Comparison of ENCODE assay signal across 8 cellular contexts in the genomic region with DNA sequence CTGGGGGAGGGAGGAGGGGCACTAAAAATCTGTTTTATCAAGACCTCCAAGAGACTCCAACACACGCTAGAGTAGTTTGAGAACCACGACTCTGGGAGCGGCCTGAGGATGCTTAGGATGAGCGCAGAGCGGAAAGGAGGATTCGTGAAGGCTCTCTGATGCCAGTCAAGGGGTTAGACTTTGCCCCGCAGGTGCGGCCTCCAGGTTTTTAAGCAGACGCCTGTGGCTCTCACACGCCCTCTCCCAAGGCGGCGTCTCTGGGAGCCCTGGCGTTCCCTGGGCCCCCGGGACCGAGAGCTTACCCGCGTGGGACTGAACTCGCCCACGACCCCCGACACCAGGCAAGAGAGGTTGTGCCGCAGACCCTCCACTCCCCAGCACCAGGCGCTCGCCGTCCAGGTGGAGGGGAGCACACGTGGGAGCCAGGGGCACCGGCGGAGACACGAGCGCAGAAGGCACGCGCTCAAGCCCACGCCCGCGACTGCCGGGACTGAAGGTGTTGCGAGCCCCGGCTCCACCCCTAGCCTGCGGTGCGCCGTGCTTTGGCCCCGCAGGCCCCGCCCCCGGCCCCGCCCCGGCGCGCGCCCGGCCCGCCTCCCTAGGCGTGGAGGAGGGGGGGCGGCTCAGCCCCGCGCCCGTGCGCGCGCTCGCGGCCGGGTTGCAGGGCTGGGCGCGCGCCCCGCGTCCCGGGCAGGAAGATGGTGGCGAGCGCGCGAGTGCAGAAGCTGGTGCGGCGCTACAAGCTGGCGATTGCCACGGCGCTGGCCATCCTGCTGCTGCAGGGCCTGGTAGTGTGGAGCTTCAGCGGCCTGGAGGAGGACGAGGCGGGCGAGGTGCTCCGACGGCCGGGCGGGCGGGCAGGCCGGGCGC. TPM values are rescaled to one million over a fixed set of nuclear protein-coding genes. Genes with fewer than 3 reads are reported as not detected.
A peak's percentile ranks its signal among the peaks of the same experiment; 100 is the strongest.
DNase-seq lines count a peak whose midpoint lies in the region; ATAC-seq and TF ChIP-seq lines count a peak whose summit lies in the region.

A gene (plus strand): TSS at position 684 of the 870 bp plus-strand sequence. CDS start 15 bp downstream, at position 699.

- 0% methylated on average over 5 of the region's 87 CpGs for WGBS in esophagus muscularis mucosa

- BruUV-seq in PC-9 (replicated peaks; lab: Mats Ljungman, UMichigan) = TSS peak; percentile 79

- TF ChIP-seq CTCF in PC-9 (conservative IDR thresholded peaks at IDR 0.05) (no peak), esophagus muscularis mucosa (IDR thresholded peaks at IDR 0.05) (no peak)

- H2AFZ ChIP-seq in PC-9 = peak within 1 kb of the TSS; percentile 100

- H3K27me3 Mint-ChIP-seq in IgD-negative memory B cell = no peaks in the 10 kb centered on the region
- no peaks in the 10 kb centered on the region for H3K27me3 Mint-ChIP-seq in activated T-cell treated with anti-CD3 and anti-CD28 coated beads, Interleukin-2, amount 50 U/mL, for 24 hours

- peaks cover 20% of the 10 kb centered on the region; the same call in 1 of the 2 replicates for H3F3A ChIP-seq in PC-9 (ENCODE audit: insufficient read depth, low read depth)

- H3K27ac ChIP-seq in PC-9 = no peak within 1 kb of the TSS
- H3K27ac ChIP-seq in esophagus muscularis mucosa (replicated peaks in 1 of 4) = peak within 1 kb of the TSS; percentile 69 to 79 (median 73)

- peak within 1 kb of the TSS; percentile 61 for H3K4me3 ChIP-seq in PC-9
- peak within 1 kb of the TSS; percentile 78 to 99 (median 82) for H3K4me3 ChIP-seq in esophagus muscularis mucosa

- no peaks in the 10 kb centered on the region for H3K36me3 ChIP-seq in PC-9 (ENCODE audit: low read depth)
- H3K36me3 ChIP-seq in esophagus muscularis mucosa = no peaks in the 10 kb centered on the region

- no peaks in the 10 kb centered on the region for H3K9me2 ChIP-seq in PC-9 (ENCODE audit: insufficient read depth)

- no peaks in the 10 kb centered on the region for H3K9me3 ChIP-seq in PC-9 (ENCODE audit: insufficient read depth, low read depth)
- no peaks in the 10 kb centered on the region for H3K9me3 ChIP-seq in esophagus muscularis mucosa

- H3K4me3 Mint-ChIP-seq in IgD-negative memory B cell = peak within 1 kb of the TSS; percentile 86 to 95 (median 92)
- H3K4me3 Mint-ChIP-seq in activated T-cell treated with anti-CD3 and anti-CD28 coated beads, Interleukin-2, amount 50 U/mL, for 24 hours = peak within 1 kb of the TSS; percentile 94

- intact Hi-C loops in PC-9 (cut with micrococcal nuclease; ENCODE audit: unreplicated experiment) = loop anchor here (2.0 kb wide), 1 partner anchor 145 kb away; a partner anchor contains a TSS
- intact Hi-C loops in esophagus muscularis mucosa (cut with DNase I) = no loop called here

- H3K4me2 ChIP-seq in PC-9 = peak within 1 kb of the TSS; percentile 96

- TF ChIP-seq EP300 in esophagus muscularis mucosa (IDR thresholded peaks at IDR 0.05) = no peak

- H4K20me1 ChIP-seq in PC-9 (ENCODE audit: insufficient read depth) = no peaks in the 10 kb centered on the region; the same call in 1 of the 2 replicates

- H3K36me3 Mint-ChIP-seq in IgD-negative memory B cell = no peaks in the 10 kb centered on the region
- H3K36me3 Mint-ChIP-seq in activated T-cell treated with anti-CD3 and anti-CD28 coated beads, Interleukin-2, amount 50 U/mL, for 24 hours (ENCODE audit: low read depth) = peaks cover 12% of the 10 kb centered on the region

- peak; percentile 63 for ATAC-seq in GM21447 (IDR thresholded peaks at IDR 0.05; ENCODE audit: unreplicated experiment)

- H3K27me3 ChIP-seq in PC-9 (ENCODE audit: insufficient read depth, low read depth) = no peaks in the 10 kb centered on the region
- no peaks in the 10 kb centered on the region for H3K27me3 ChIP-seq in esophagus muscularis mucosa

- H3K27ac Mint-ChIP-seq in IgD-negative memory B cell = peak within 1 kb of the TSS; percentile 74 to 78 (median 76)
- H3K27ac Mint-ChIP-seq in activated T-cell treated with anti-CD3 and anti-CD28 coated beads, Interleukin-2, amount 50 U/mL, for 24 hours = peak within 1 kb of the TSS; percentile 94

- 0 out of 2 replicates have a peak, but pooled peaks cover 8% of the 10 kb centered on the region for H3K4me1 ChIP-seq in PC-9 (replicated peaks; ENCODE audit: insufficient read depth)
- H3K4me1 ChIP-seq in esophagus muscularis mucosa = peaks cover 25 to 37% (median 37%) of the 10 kb centered on the region in 4 donors

- DNase-seq in D341Med (ENCODE audit: low spot score) (peak; percentile 100), PC-9 (peak; percentile 38 to 86), esophagus muscularis mucosa (ENCODE audit: extremely low spot score) (no peak), myocyte (ENCODE audit: low read depth) (peak; percentile 80)
- DNase-seq in activated T-cell treated with anti-CD3 and anti-CD28 coated beads, Interleukin-2, amount 50 U/mL, for 24 hours = peak; percentile 93
- DNase-seq in stimulated activated CD8-positive, alpha-beta memory T cell treated with anti-CD3 and anti-CD28 coated beads, Interleukin-7, amount 100 ng/mL, for 4 hours (ENCODE audit: low read depth in 2 of 2) = peak; percentile 82 to 91

- CTCF ChIA-PET in PC-9 (lab: Charles Lee) = interaction anchor here (0.6 to 1.0 kb wide), 2 partner anchors 17 to 637 kb away, joined by 3 to 4 read pairs; no protein-coding TSS in a partner anchor

- peaks cover 11 to 17% (median 16%) of the 10 kb centered on the region in 3 donors for H3K4me1 Mint-ChIP-seq in IgD-negative memory B cell
- peaks cover 42% of the 10 kb centered on the region for H3K4me1 Mint-ChIP-seq in activated T-cell treated with anti-CD3 and anti-CD28 coated beads, Interleukin-2, amount 50 U/mL, for 24 hours (ENCODE audit: low read depth)

- peaks cover 22% of the 10 kb centered on the region for H3K79me2 ChIP-seq in PC-9 (ENCODE audit: low read depth)

- TF ChIP-seq POLR2A in esophagus muscularis mucosa (IDR thresholded peaks at IDR 0.05; ENCODE audit: low read depth) = no peak

- no peaks in the 10 kb centered on the region for H3K9me3 Mint-ChIP-seq in IgD-negative memory B cell
- H3K9me3 Mint-ChIP-seq in activated T-cell treated with anti-CD3 and anti-CD28 coated beads, Interleukin-2, amount 50 U/mL, for 24 hours = no peaks in the 10 kb centered on the region

- POLR2A ChIA-PET in PC-9 (lab: Charles Lee; ENCODE audit: unreplicated experiment) = interaction anchor here (0.6 kb wide), 1 partner anchor 661 kb away, joined by 6 read pairs; no protein-coding TSS in a partner anchor

RNA-seq across cellular contexts. Expression of the gene that starts here (rescaled TPM):
- 13.9 TPM for polyA plus RNA-seq in IgD-negative memory B cell
- total RNA-seq in PC-9 (2021) (34.0 and 37.5 TPM in 2 replicates), esophagus muscularis mucosa (10 to 100 TPM; 12.8 to 29.8 (median 26.0) TPM), myocyte (21.4 and 26.0 TPM in 2 replicates)
- polyA plus RNA-seq in myocyte (2012) = 27.3 TPM
